Comparison of ENCODE assay signal across 11 cellular contexts in genomic region chr2:46481541-46482193, GRCh38. TPM values are rescaled to one million over a fixed set of nuclear protein-coding genes. Genes with fewer than 3 reads are reported as not detected.
DNase-seq lines count a peak whose midpoint lies in the region; TF ChIP-seq lines count a peak whose summit lies in the region.
"Had no signal": no experiment of that assay in that cellular context is flagged by ENCODE, and none has a peak within 500 bp of the region (broad histone marks: within the 10 kb centered on the region; RNA-seq: fewer than 3 reads in every experiment).

No MANE protein-coding gene starts in this region.

- H3K36me3 Mint-ChIP-seq in mesothelial cell of epicardium, result no peaks in the 10 kb centered on the region

- no peak overlapping the region for H3K4me3 Mint-ChIP-seq in mesothelial cell of epicardium

- H3K27me3 ChIP-seq in tibial artery, result peaks cover 0 to 5% of the 10 kb centered on the region in 2 donors

- H3K27me3 Mint-ChIP-seq in mesothelial cell of epicardium (ENCODE audit: low read depth), result peaks cover 2% of the 10 kb centered on the region

- no peaks in the 10 kb centered on the region for H3K36me3 ChIP-seq in HEK293 (ENCODE audit: control insufficient read depth in 2 of 2, insufficient read depth in 1 of 2, low read length in 2 of 2)
- no peaks in the 10 kb centered on the region for H3K36me3 ChIP-seq in tibial artery

- H3K4me1 ChIP-seq in HEK293 (ENCODE audit: control insufficient read depth, insufficient read depth, low read length) (peaks cover 11% of the 10 kb centered on the region), tibial artery (no peaks in the 10 kb centered on the region)

- CTCF ChIA-PET in HEK293 (lab: Yijun Ruan, JAX), result interaction anchor here (0.6 to 1.1 kb wide), 3 partner anchors 9 to 491 kb away, joined by 3 to 5 read pairs (median 5); no protein-coding TSS in a partner anchor

- H3K9me3 Mint-ChIP-seq in mesothelial cell of epicardium, result peaks cover 15% of the 10 kb centered on the region

- peaks cover 10% of the 10 kb centered on the region for H3K4me1 Mint-ChIP-seq in mesothelial cell of epicardium

- POLR2A ChIA-PET in HEK293 (lab: Yijun Ruan, JAX), result no interaction called here

- no peak overlapping the region for H3K27ac Mint-ChIP-seq in mesothelial cell of epicardium

- H3K9me3 ChIP-seq in HEK293 (ENCODE audit: control insufficient read depth, insufficient read depth, low read depth, low read length) (no peaks in the 10 kb centered on the region), tibial artery (no peaks in the 10 kb centered on the region)

- intact Hi-C loops in tibial artery (cut with DNase I; ENCODE audit: low total_unique reads), result no loop called here

- H3K27ac ChIP-seq in HEK293 (ENCODE audit: extremely low read depth, low read depth, low read length) (peak overlapping the region; percentile 13; the same call in 1 of the 2 replicates), tibial artery (no peak overlapping the region)

- peak; percentile 68 for DNase-seq in AG08396 (ENCODE audit: low spot score)
- peak; percentile 13 for DNase-seq in RKO (ENCODE audit: low spot score)
- DNase-seq in fibroblast of villous mesenchyme (ENCODE audit: low read depth), result peak; percentile 98
- no peak for DNase-seq in mesothelial cell of epicardium (ENCODE audit: low spot score in 2 of 2, unreplicated experiment in 2 of 2)
- DNase-seq in stimulated activated CD4-positive, alpha-beta T cell treated with anti-CD3 and anti-CD28 coated beads, Interleukin-4, amount 100 ng/mL, for 4 hours, result no peak
- no peak for DNase-seq in tibial artery
- no peak for DNase-seq in activated CD4-positive, alpha-beta T cell treated with anti-CD3 and anti-CD28 coated beads, Interleukin-2, amount 50 U/mL, for 48 hours
- DNase-seq: Caco-2, MM.1S had no signal

- no peak for TF ChIP-seq CTCF in HEK293 (tag by site-specific recombination; IDR thresholded peaks at IDR 0.05)
- TF ChIP-seq CTCF in fibroblast of villous mesenchyme (IDR thresholded peaks at IDR 0.05; ENCODE audit: insufficient read depth, low read depth, low read length), result no peak
- no peak for TF ChIP-seq CTCF in mesothelial cell of epicardium (IDR thresholded peaks at IDR 0.05; ENCODE audit: unreplicated experiment)
- no peak for TF ChIP-seq CTCF in tibial artery (IDR thresholded peaks at IDR 0.05)

- H3K4me3 ChIP-seq in HEK293 (ENCODE audit: low read depth, low read length) (no peak overlapping the region), fibroblast of villous mesenchyme (ENCODE audit: low read depth, low read length) (no peak overlapping the region), tibial artery (no peak overlapping the region)

TF ChIP-seq in HEK293, 187 proteins besides CTCF, POLR2A, EP300 and RAD21 (continues in another document):
- TF ChIP-seq GLI4 (tag by site-specific recombination; IDR thresholded peaks at IDR 0.05) (peak; percentile 57; the same call in 1 of the 2 replicates), ZNF324 (tag by site-specific recombination; IDR thresholded peaks at IDR 0.05) (peak; percentile 88; the same call in 1 of the 2 replicates), ZNF830 (tag by site-specific recombination; IDR thresholded peaks at IDR 0.05; ENCODE audit: low read depth) (no peak), FEZF1 (tag by site-specific recombination; IDR thresholded peaks at IDR 0.05) (peak; percentile 98), GLI2 (tag by site-specific recombination; IDR thresholded peaks at IDR 0.05; ENCODE audit: borderline replicate concordance, low read depth) (peak; percentile 99), ZFP41 (tag by site-specific recombination; IDR thresholded peaks at IDR 0.05; ENCODE audit: borderline replicate concordance) (no peak), ZSCAN23 (tag by site-specific recombination; IDR thresholded peaks at IDR 0.05) (peak; percentile 99), ZBTB17 (tag by site-specific recombination; IDR thresholded peaks at IDR 0.05) (peak; percentile 96), KLF16 (tag by site-specific recombination; IDR thresholded peaks at IDR 0.05) (peak; percentile 68; the same call in 1 of the 2 replicates), YY2 (tag by site-specific recombination; IDR thresholded peaks at IDR 0.05) (0 out of 2 replicates have a peak, but pooled peaks have one; percentile 47), ZNF792 (tag by site-specific recombination; IDR thresholded peaks at IDR 0.05) (no peak), ZNF843 (tag by site-specific recombination; IDR thresholded peaks at IDR 0.05) (peak; percentile 99), ZNF670 (tag by site-specific recombination; IDR thresholded peaks at IDR 0.05; ENCODE audit: low read depth) (no peak), ZNF114 (tag by site-specific recombination; IDR thresholded peaks at IDR 0.05) (no peak), IKZF3 (tag by site-specific recombination; IDR thresholded peaks at IDR 0.05) (peak; percentile 93), KLF8 (tag by site-specific recombination; IDR thresholded peaks at IDR 0.05) (peak; percentile 92), ZNF623 (tag by site-specific recombination; IDR thresholded peaks at IDR 0.05) (peak; percentile 39), ATF2 (tag by site-specific recombination; IDR thresholded peaks at IDR 0.05; ENCODE audit: low read depth) (peak; percentile 89), ZNF157 (tag by site-specific recombination; IDR thresholded peaks at IDR 0.05) (no peak), ZNF629 (tag by site-specific recombination; IDR thresholded peaks at IDR 0.05) (peak; percentile 99), ZNF366 (tag by site-specific recombination; conservative IDR thresholded peaks at IDR 0.05) (peak; percentile 99), ZBTB21 (tag by site-specific recombination; IDR thresholded peaks at IDR 0.05) (peak; percentile 94), ZNF501 (tag by site-specific recombination; IDR thresholded peaks at IDR 0.05) (peak; percentile 95), ZBTB1 (tag by site-specific recombination; IDR thresholded peaks at IDR 0.05) (peak; percentile 95), ZNF202 (tag by site-specific recombination; IDR thresholded peaks at IDR 0.05; ENCODE audit: borderline replicate concordance) (no peak), ZNF658 (tag by site-specific recombination; IDR thresholded peaks at IDR 0.05) (no peak), ZNF664 (tag by site-specific recombination; IDR thresholded peaks at IDR 0.05) (peak; percentile 91), MEIS1 (CRISPR knock-in tag; IDR thresholded peaks at IDR 0.05; ENCODE audit: borderline replicate concordance) (no peak; the same call in 1 of the 2 replicates), ZEB2 (tag by site-specific recombination; IDR thresholded peaks at IDR 0.05) (peak; percentile 99)
- TF ChIP-seq, protein P1, sequence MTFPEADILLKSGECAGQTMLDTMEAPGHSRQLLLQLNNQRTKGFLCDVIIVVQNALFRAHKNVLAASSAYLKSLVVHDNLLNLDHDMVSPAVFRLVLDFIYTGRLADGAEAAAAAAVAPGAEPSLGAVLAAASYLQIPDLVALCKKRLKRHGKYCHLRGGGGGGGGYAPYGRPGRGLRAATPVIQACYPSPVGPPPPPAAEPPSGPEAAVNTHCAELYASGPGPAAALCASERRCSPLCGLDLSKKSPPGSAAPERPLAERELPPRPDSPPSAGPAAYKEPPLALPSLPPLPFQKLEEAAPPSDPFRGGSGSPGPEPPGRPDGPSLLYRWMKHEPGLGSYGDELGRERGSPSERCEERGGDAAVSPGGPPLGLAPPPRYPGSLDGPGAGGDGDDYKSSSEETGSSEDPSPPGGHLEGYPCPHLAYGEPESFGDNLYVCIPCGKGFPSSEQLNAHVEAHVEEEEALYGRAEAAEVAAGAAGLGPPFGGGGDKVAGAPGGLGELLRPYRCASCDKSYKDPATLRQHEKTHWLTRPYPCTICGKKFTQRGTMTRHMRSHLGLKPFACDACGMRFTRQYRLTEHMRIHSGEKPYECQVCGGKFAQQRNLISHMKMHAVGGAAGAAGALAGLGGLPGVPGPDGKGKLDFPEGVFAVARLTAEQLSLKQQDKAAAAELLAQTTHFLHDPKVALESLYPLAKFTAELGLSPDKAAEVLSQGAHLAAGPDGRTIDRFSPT (tag by site-specific recombination; IDR thresholded peaks at IDR 0.05), result peak; percentile 95
- TF ChIP-seq, protein P2, sequence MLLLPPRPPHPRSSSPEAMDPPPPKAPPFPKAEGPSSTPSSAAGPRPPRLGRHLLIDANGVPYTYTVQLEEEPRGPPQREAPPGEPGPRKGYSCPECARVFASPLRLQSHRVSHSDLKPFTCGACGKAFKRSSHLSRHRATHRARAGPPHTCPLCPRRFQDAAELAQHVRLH (tag by site-specific recombination; IDR thresholded peaks at IDR 0.05), result peak; percentile 95
- TF ChIP-seq, protein P3, sequence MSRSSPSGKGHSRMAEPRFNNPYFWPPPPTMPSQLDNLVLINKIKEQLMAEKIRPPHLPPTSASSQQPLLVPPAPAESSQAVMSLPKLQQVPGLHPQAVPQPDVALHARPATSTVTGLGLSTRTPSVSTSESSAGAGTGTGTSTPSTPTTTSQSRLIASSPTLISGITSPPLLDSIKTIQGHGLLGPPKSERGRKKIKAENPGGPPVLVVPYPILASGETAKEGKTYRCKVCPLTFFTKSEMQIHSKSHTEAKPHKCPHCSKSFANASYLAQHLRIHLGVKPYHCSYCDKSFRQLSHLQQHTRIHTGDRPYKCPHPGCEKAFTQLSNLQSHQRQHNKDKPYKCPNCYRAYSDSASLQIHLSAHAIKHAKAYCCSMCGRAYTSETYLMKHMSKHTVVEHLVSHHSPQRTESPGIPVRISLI (tag by site-specific recombination; IDR thresholded peaks at IDR 0.05), result peak; percentile 95

RNA-seq across cellular contexts. Expression of gene TMEM247, which starts 2.3 kb away (rescaled TPM):
- total RNA-seq in fibroblast of villous mesenchyme, result 0.32 TPM in 1 of 2 replicates, not detected in the other
- not detected in 3 replicates for total RNA-seq in mesothelial cell of epicardium
- total RNA-seq: Caco-2; T-helper 1 cell treated with Interleukin-12 subunit alpha and Interleukin-12 subunit beta and Interleukin-4 antibody, amounts not matched to agents 30 ng/mL and 1 ng/mL, for 36 hours had no signal

Comparison
In these comparisons a context has a peak if more than half of its experiments do, and no peak if none do; other contexts are left out.
1. DNase-seq: peak in AG08396 (single experiment), RKO (single experiment) and fibroblast of villous mesenchyme (single experiment); none in mesothelial cell of epicardium (0 of 2), stimulated activated CD4-positive, alpha-beta T cell treated with anti-CD3 and anti-CD28 coated beads, Interleukin-4, amount 100 ng/mL, for 4 hours (0 of 2), tibial artery (0 of 2) and activated CD4-positive, alpha-beta T cell treated with anti-CD3 and anti-CD28 coated beads, Interleukin-2, amount 50 U/mL, for 48 hours (0 of 2).